2 cellular contexts compared by ENCODE assay signal in the genomic region with DNA sequence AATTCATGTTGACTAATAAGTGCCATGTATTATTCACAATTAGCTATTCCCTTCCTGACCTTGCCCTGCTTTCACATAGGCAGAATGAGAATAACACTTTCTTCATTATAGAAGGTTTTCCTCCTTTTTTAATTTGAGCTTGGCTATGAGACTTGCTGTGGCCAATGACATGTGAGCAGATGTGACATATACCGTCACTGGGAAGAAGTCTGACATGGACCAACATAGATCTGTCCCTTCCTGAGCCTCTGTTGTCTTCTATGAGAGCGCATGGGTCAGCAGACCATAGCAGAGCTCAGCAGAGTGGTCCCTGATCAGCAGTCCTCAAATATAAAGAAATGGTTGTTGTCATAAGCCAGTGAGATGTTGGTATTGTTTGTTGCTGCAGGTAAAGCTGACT.
TF ChIP-seq lines count a peak whose summit lies in the region.

No MANE protein-coding gene starts in this region.

TF ChIP-seq in HepG2, 621 proteins besides CTCF, POLR2A, EP300 and RAD21:
- 0 out of 2 replicates have a peak, but pooled peaks have one; percentile 28 for TF ChIP-seq RFX5 (IDR thresholded peaks at IDR 0.05; ENCODE audit: low read depth, low read length)
- TF ChIP-seq, protein P1, sequence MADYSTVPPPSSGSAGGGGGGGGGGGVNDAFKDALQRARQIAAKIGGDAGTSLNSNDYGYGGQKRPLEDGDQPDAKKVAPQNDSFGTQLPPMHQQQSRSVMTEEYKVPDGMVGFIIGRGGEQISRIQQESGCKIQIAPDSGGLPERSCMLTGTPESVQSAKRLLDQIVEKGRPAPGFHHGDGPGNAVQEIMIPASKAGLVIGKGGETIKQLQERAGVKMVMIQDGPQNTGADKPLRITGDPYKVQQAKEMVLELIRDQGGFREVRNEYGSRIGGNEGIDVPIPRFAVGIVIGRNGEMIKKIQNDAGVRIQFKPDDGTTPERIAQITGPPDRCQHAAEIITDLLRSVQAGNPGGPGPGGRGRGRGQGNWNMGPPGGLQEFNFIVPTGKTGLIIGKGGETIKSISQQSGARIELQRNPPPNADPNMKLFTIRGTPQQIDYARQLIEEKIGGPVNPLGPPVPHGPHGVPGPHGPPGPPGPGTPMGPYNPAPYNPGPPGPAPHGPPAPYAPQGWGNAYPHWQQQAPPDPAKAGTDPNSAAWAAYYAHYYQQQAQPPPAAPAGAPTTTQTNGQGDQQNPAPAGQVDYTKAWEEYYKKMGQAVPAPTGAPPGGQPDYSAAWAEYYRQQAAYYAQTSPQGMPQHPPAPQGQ (CRISPR knock-in tag; IDR thresholded peaks at IDR 0.05; ENCODE audit: borderline replicate concordance), result no peak

TF ChIP-seq in GM12878, 131 proteins besides CTCF, POLR2A, EP300 and RAD21:
- no peak for TF ChIP-seq ZNF24 (IDR thresholded peaks at IDR 0.05)
- TF ChIP-seq RFX5 (IDR thresholded peaks at IDR 0.05; ENCODE audit: low read depth, low read length), result peak; percentile 60; the same call in 1 of the 2 replicates
- no peak for TF ChIP-seq MTA3 (IDR thresholded peaks at IDR 0.05; ENCODE audit: borderline replicate concordance, low read length)
- no peak for TF ChIP-seq ZNF622 (IDR thresholded peaks at IDR 0.05)
